14 cellular contexts compared by ENCODE assay signal in the genomic region with DNA sequence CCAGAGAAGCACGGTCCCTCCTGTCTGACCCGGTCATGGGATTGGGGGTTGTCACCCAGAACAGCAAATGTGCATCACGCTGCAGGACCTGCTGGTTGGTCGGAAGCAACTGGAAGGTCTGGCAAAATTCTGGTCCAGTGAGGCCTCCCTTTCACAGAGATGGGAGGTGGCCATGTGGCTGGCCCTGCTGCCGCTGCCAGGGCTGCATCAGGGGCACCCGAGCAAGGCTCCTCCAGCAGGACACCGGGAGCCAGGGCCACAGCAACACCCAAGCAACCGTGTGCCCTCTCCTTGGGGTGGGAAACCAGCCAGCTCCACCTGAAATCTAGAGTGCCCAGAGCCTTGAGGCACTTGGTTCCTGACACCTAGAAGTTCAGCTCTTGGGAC. TPM values are rescaled to one million over a fixed set of nuclear protein-coding genes. Genes with fewer than 3 reads are reported as not detected.
DNase-seq lines count a peak whose midpoint lies in the region; ATAC-seq and TF ChIP-seq lines count a peak whose summit lies in the region.
"Had no signal": no experiment of that assay in that cellular context is flagged by ENCODE, and none has a peak within 500 bp of the region (broad histone marks: within the 10 kb centered on the region; RNA-seq: fewer than 3 reads in every experiment).

No MANE protein-coding gene starts in this region.

- H3K4me3 Mint-ChIP-seq in activated naive CD8-positive, alpha-beta T cell, result no peak overlapping the region
- no peak overlapping the region for H3K4me3 Mint-ChIP-seq in activated naive CD8-positive, alpha-beta T cell treated with anti-CD3 and anti-CD28 coated beads for 36 hours
- H3K4me3 Mint-ChIP-seq in glutamatergic neuron (ENCODE audit: unreplicated experiment) (no peak overlapping the region), osteocyte (ENCODE audit: unreplicated experiment) (no peak overlapping the region)

- intact Hi-C loops in IMR-90 (cut with micrococcal nuclease), result no loop called here

- H2BK5ac ChIP-seq in IMR-90 (ENCODE audit: low read depth, low read length, poor library complexity, severe bottlenecking), result no peak overlapping the region

- H3K79me1 ChIP-seq in IMR-90 (ENCODE audit: low read depth in 1 of 2, low read length in 2 of 2), result 0 out of 4 replicates have a peak, but pooled peaks cover 0 to 2% of the 10 kb centered on the region in 2 experiments

- peaks cover 9% of the 10 kb centered on the region for H3K27me3 Mint-ChIP-seq in activated naive CD8-positive, alpha-beta T cell
- H3K27me3 Mint-ChIP-seq in activated naive CD8-positive, alpha-beta T cell treated with anti-CD3 and anti-CD28 coated beads for 36 hours, result peaks cover 19% of the 10 kb centered on the region
- H3K27me3 Mint-ChIP-seq in glutamatergic neuron (ENCODE audit: unreplicated experiment), result peaks cover 2% of the 10 kb centered on the region
- H3K27me3 Mint-ChIP-seq in osteocyte (ENCODE audit: unreplicated experiment), result peaks cover 32% of the 10 kb centered on the region

- no peak for DNase-seq in activated naive CD8-positive, alpha-beta T cell treated with anti-CD3 and anti-CD28 coated beads for 36 hours
- DNase-seq in IMR-90, result no peak
- no peak for DNase-seq in glutamatergic neuron
- peak; percentile 75 for DNase-seq in osteocyte (ENCODE audit: extremely low spot score, unreplicated experiment)
- DNase-seq in AG08395 (ENCODE audit: low spot score), result no peak
- no peak for DNase-seq in activated gamma-delta T cell treated with Interleukin-2 at 50 U/mL for 16 hours
- DNase-seq: Kasumi-1, NCI-H187 treated with DMSO at 0.1 percent for 48 hours, NCI-H510A, Peyer's patch, SHP77 treated with DMSO at 0.1 percent for 48 hours had no signal

- H4K5ac ChIP-seq in IMR-90 (ENCODE audit: low read depth, low read length), result no peak overlapping the region

- CTCF ChIA-PET in IMR-90 (lab: Yijun Ruan, JAX), result no interaction called here

- no peak overlapping the region for H2BK120ac ChIP-seq in IMR-90 (ENCODE audit: low read depth, low read length)

- H2AFZ ChIP-seq in IMR-90 (replicated peaks; ENCODE audit: low read length, poor library complexity), result no peak overlapping the region

- no peak overlapping the region for H4K8ac ChIP-seq in IMR-90 (ENCODE audit: low read depth in 2 of 2, low read length in 2 of 2)

- no peak overlapping the region for H3K14ac ChIP-seq in IMR-90 (replicated peaks; ENCODE audit: low read depth, low read length)

- H3K9ac ChIP-seq in IMR-90 (ENCODE audit: low read depth, low read length), result no peak overlapping the region

- H3K4me3 ChIP-seq in IMR-90 (ENCODE audit: insufficient read depth, low read depth, low read length), result no peak overlapping the region
- H3K4me3 ChIP-seq: Peyer's patch had no signal

- ATAC-seq in IMR-90 (ENCODE audit: low read depth), result no peak
- ATAC-seq in GM19324 (IDR thresholded peaks at IDR 0.05; ENCODE audit: low FRiP score, unreplicated experiment), result no peak

- H3K4ac ChIP-seq in IMR-90 (ENCODE audit: low read depth, low read length), result no peak overlapping the region

- BruUV-seq in IMR-90 (replicated peaks; lab: Mats Ljungman, UMichigan), result no TSS peak

- 90% methylated on average over 7 of the region's 8 CpGs; no CpG with 5 or more reads in 1 of the 2 experiments for WGBS in IMR-90 (ENCODE audit: extremely low coverage in 2 of 2, insufficient read length in 1 of 2), 2 experiments

- H3K27ac Mint-ChIP-seq in activated naive CD8-positive, alpha-beta T cell, result peak overlapping the region; percentile 78
- H3K27ac Mint-ChIP-seq in activated naive CD8-positive, alpha-beta T cell treated with anti-CD3 and anti-CD28 coated beads for 36 hours, result no peak overlapping the region
- H3K27ac Mint-ChIP-seq in glutamatergic neuron (ENCODE audit: unreplicated experiment) (peak overlapping the region; percentile 52), osteocyte (ENCODE audit: unreplicated experiment) (no peak overlapping the region)

- peaks cover 7% of the 10 kb centered on the region for H3K4me1 ChIP-seq in IMR-90 (ENCODE audit: control insufficient read depth, insufficient read depth, low read length)

- no peak overlapping the region for H3K18ac ChIP-seq in IMR-90 (ENCODE audit: low read depth, low read length)

- no peak overlapping the region for H3K23ac ChIP-seq in IMR-90 (ENCODE audit: low read depth, low read length)

- dilution Hi-C loops in IMR-90 (cut with HindIII; ENCODE audit: low sequenced_read_pairs, unreplicated experiment), result no loop called here

- no peaks in the 10 kb centered on the region for H3K27me3 ChIP-seq in IMR-90 (ENCODE audit: control insufficient read depth, insufficient read depth, low read length)
- H3K27me3 ChIP-seq: Peyer's patch had no signal

- H3K9me3 Mint-ChIP-seq in activated naive CD8-positive, alpha-beta T cell (ENCODE audit: low read depth), result no peaks in the 10 kb centered on the region
- H3K9me3 Mint-ChIP-seq in activated naive CD8-positive, alpha-beta T cell treated with anti-CD3 and anti-CD28 coated beads for 36 hours, result peaks cover 3% of the 10 kb centered on the region
- H3K9me3 Mint-ChIP-seq in glutamatergic neuron (ENCODE audit: unreplicated experiment) (peaks cover 2% of the 10 kb centered on the region), osteocyte (ENCODE audit: unreplicated experiment) (peaks cover 8% of the 10 kb centered on the region)
- H3K9me3 Mint-ChIP-seq: CD8-positive, alpha-beta T cell had no signal

- no peak overlapping the region for H2BK15ac ChIP-seq in IMR-90 (ENCODE audit: low read depth, low read length)

- no peak overlapping the region for H3K27ac ChIP-seq in IMR-90 (ENCODE audit: insufficient read depth, low read length)
- H3K27ac ChIP-seq: Peyer's patch had no signal

- H2BK20ac ChIP-seq in IMR-90 (ENCODE audit: low read depth, low read length), result no peak overlapping the region

- H3K9me1 ChIP-seq in IMR-90 (ENCODE audit: insufficient read depth, low read length), result 0 out of 2 replicates have a peak, but pooled peaks cover 3% of the 10 kb centered on the region

- H3K56ac ChIP-seq in IMR-90 (ENCODE audit: extremely low read depth, insufficient read depth, low read length), result no peak overlapping the region

- H3K4me2 ChIP-seq in IMR-90 (ENCODE audit: low read depth, low read length), result no peak overlapping the region

- peak overlapping the region; percentile 77 for H2AK9ac ChIP-seq in IMR-90 (replicated peaks; ENCODE audit: low read depth, low read length, poor library complexity)

- TF ChIP-seq CTCF in IMR-90 (conservative IDR thresholded peaks at IDR 0.05; ENCODE audit: low read depth, low read length), result no peak
- no peak for TF ChIP-seq CTCF in glutamatergic neuron (IDR thresholded peaks at IDR 0.05; ENCODE audit: partially characterized antibody, unreplicated experiment)
- no peak for TF ChIP-seq CTCF in osteocyte (IDR thresholded peaks at IDR 0.05)

- POLR2A ChIA-PET in IMR-90 (lab: Charles Lee; ENCODE audit: unreplicated experiment), result no interaction called here

- no peaks in the 10 kb centered on the region for H4K20me1 ChIP-seq in IMR-90 (ENCODE audit: insufficient read depth, low read length)

- no peak for TF ChIP-seq RAD21 in IMR-90 (IDR thresholded peaks at IDR 0.05; ENCODE audit: low read length)

- H3K9me3 ChIP-seq in IMR-90 (ENCODE audit: control insufficient read depth, insufficient read depth, low read length), result no peaks in the 10 kb centered on the region
- H3K9me3 ChIP-seq: Peyer's patch had no signal

- H3K4me1 Mint-ChIP-seq in activated naive CD8-positive, alpha-beta T cell (ENCODE audit: low read depth), result peaks cover 7% of the 10 kb centered on the region
- H3K4me1 Mint-ChIP-seq in activated naive CD8-positive, alpha-beta T cell treated with anti-CD3 and anti-CD28 coated beads for 36 hours, result no peaks in the 10 kb centered on the region
- peaks cover 6% of the 10 kb centered on the region for H3K4me1 Mint-ChIP-seq in glutamatergic neuron (ENCODE audit: low read depth, unreplicated experiment)
- H3K4me1 Mint-ChIP-seq in osteocyte (ENCODE audit: unreplicated experiment), result peaks cover 2% of the 10 kb centered on the region

- no peaks in the 10 kb centered on the region for H3K36me3 ChIP-seq in IMR-90 (ENCODE audit: control insufficient read depth, insufficient read depth, low read length)
- H3K36me3 ChIP-seq: Peyer's patch had no signal

- in situ Hi-C loops in IMR-90 (cut with MboI; ENCODE audit: low sequenced_read_pairs), result no loop called here

- H3K36me3 Mint-ChIP-seq in activated naive CD8-positive, alpha-beta T cell, result peaks cover 3% of the 10 kb centered on the region
- peaks cover 4% of the 10 kb centered on the region for H3K36me3 Mint-ChIP-seq in activated naive CD8-positive, alpha-beta T cell treated with anti-CD3 and anti-CD28 coated beads for 36 hours
- H3K36me3 Mint-ChIP-seq in glutamatergic neuron (ENCODE audit: unreplicated experiment), result no peaks in the 10 kb centered on the region
- peaks cover 4% of the 10 kb centered on the region for H3K36me3 Mint-ChIP-seq in osteocyte (ENCODE audit: unreplicated experiment)
- H3K36me3 Mint-ChIP-seq: CD8-positive, alpha-beta T cell had no signal

- TF ChIP-seq POLR2A in IMR-90 (IDR thresholded peaks at IDR 0.05; ENCODE audit: low read depth, low read length), result no peak

- no peak overlapping the region for H4K91ac ChIP-seq in IMR-90 (ENCODE audit: insufficient read depth, low read depth, low read length)

- H2AK5ac ChIP-seq in IMR-90 (ENCODE audit: low read depth, low read length), result no peak overlapping the region

TF ChIP-seq in IMR-90, 13 proteins besides CTCF, POLR2A, EP300 and RAD21 (continues in another document):
- no peak for TF ChIP-seq MXI1 (IDR thresholded peaks at IDR 0.05; ENCODE audit: borderline replicate concordance, low read depth, low read length)
- no peak for TF ChIP-seq CEBPB (IDR thresholded peaks at IDR 0.05; ENCODE audit: low read depth, low read length)
- TF ChIP-seq MAFK (IDR thresholded peaks at IDR 0.05; ENCODE audit: low read depth, low read length), result no peak
- no peak for TF ChIP-seq SMC3 (IDR thresholded peaks at IDR 0.05; ENCODE audit: low read depth, low read length)
- no peak for TF ChIP-seq ELK1 (IDR thresholded peaks at IDR 0.05; ENCODE audit: borderline replicate concordance, low read depth, low read length)

RNA-seq across cellular contexts. Expression of gene GAS6, which starts 11.5 kb away (rescaled TPM):
- under 1 TPM; 0.16 to 0.27 TPM for total RNA-seq in activated naive CD8-positive, alpha-beta T cell treated with anti-CD3 and anti-CD28 coated beads for 36 hours
- total RNA-seq in IMR-90 (2012; rRNA removed) (212 and 220 TPM in 2 replicates), glutamatergic neuron (ENCODE audit: unreplicated experiment) (47.6 TPM), osteocyte (14.8 and 15.0 TPM in 2 replicates)
- 795 and 823 TPM in 2 replicates for polyA plus RNA-seq in IMR-90 (2012; rRNA removed)
- 1,010 and 1,498 TPM in 2 replicates for polyA plus RNA-seq in IMR-90 (2012; cell fraction: cytosol; rRNA removed)
- polyA plus RNA-seq in IMR-90 (2012; cell fraction: nucleus; rRNA removed; ENCODE audit: low replicate concordance), result 1,145 and 2,216 TPM in 2 replicates

Comparison
In these comparisons a context has a peak if more than half of its experiments do, and no peak if none do; other contexts are left out.
1. H3K27ac Mint-ChIP-seq: peak in activated naive CD8-positive, alpha-beta T cell (single experiment) and glutamatergic neuron (single experiment); none in activated naive CD8-positive, alpha-beta T cell treated with anti-CD3 and anti-CD28 coated beads for 36 hours (single experiment) and osteocyte (single experiment).
2. RNA of gene GAS6, which starts 11.5 kb away (total RNA-seq): 212 to 220 TPM in IMR-90, 47.6 TPM in glutamatergic neuron (single experiment) and 14.8 to 15.0 TPM in osteocyte; 0.16 to 0.27 TPM in activated naive CD8-positive, alpha-beta T cell treated with anti-CD3 and anti-CD28 coated beads for 36 hours; every median in the first group is over 10 times any median in the second.